ENCODE assay signal across 12 cellular contexts in the genomic region with DNA sequence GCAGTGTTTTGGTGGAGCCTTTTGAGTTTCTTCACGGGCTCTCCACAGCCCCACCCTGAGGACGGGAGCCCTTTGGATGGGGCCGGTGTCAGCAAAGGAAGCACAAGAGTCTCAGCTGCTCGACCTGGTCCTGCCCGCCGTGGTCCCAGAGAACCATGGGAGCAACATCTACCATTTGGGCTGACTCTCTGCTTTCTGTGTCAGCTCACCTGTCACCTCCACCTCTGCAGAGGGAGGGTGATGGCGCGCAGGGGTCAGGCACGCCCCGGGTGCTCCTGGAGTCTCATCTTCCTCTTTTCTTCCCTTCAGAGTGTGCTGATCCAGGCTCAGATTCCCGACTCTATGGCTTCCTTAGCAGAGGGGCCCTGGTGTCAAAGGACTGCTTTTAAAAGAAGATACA.
DNase-seq lines count a peak whose midpoint lies in the region; ATAC-seq and TF ChIP-seq lines count a peak whose summit lies in the region.
"Had no signal": no experiment of that assay in that cellular context is flagged by ENCODE, and none has a peak within 500 bp of the region (broad histone marks: within the 10 kb centered on the region; RNA-seq: fewer than 3 reads in every experiment).

No MANE protein-coding gene starts in this region.

- H3K4me3 ChIP-seq in adrenal gland (no peak overlapping the region), lower lobe of right lung (no peak overlapping the region), tibial nerve (no peak overlapping the region)

- no peak for TF ChIP-seq EP300 in tibial nerve (IDR thresholded peaks at IDR 0.05)

- ATAC-seq in activated T-cell treated with anti-CD3 and anti-CD28 coated beads, Interleukin-2, amount 50 U/mL, for 4 hours = no peak
- no peak for ATAC-seq in lower lobe of right lung
- no peak for ATAC-seq in GM21526 (IDR thresholded peaks at IDR 0.05; ENCODE audit: low FRiP score, unreplicated experiment)
- ATAC-seq: activated CD8-positive, alpha-beta memory T cell treated with anti-CD3 and anti-CD28 coated beads, Interleukin-2, amount 10 ng/mL, durations not matched to agents 7 days and 5 days had no signal

- no peaks in the 10 kb centered on the region for H3K9me3 Mint-ChIP-seq in activated T-cell treated with anti-CD3 and anti-CD28 coated beads, Interleukin-2, amount 50 U/mL, for 24 hours
- H3K9me3 Mint-ChIP-seq in activated T-cell treated with anti-CD3 and anti-CD28 coated beads, Interleukin-2, amount 50 U/mL, for 4 hours = no peaks in the 10 kb centered on the region

- H3K27ac ChIP-seq in adrenal gland (peak overlapping the region in 4 of 5 donors; percentile 78 to 97 (median 86)), lower lobe of right lung (peak overlapping the region; percentile 86), tibial nerve (peak overlapping the region; percentile 72 to 94 (median 83))

- no peaks in the 10 kb centered on the region for H3K9me3 ChIP-seq in adrenal gland (replicated peaks in 1 of 3)
- H3K9me3 ChIP-seq in lower lobe of right lung = no peaks in the 10 kb centered on the region
- H3K9me3 ChIP-seq in tibial nerve = no peaks in the 10 kb centered on the region

- no peak for TF ChIP-seq POLR2A in adrenal gland (IDR thresholded peaks at IDR 0.05)
- no peak for TF ChIP-seq POLR2A in tibial nerve (IDR thresholded peaks at IDR 0.05)

- peaks cover 15 to 22% of the 10 kb centered on the region in 2 donors for H3K4me1 ChIP-seq in adrenal gland (replicated peaks in 1 of 2)
- H3K4me1 ChIP-seq in lower lobe of right lung = peaks cover 14% of the 10 kb centered on the region
- peaks cover 0 to 55% (median 19%) of the 10 kb centered on the region in 4 donors for H3K4me1 ChIP-seq in tibial nerve
- H3K4me1 ChIP-seq: parathyroid adenoma had no signal

- TF ChIP-seq CTCF in adrenal gland (IDR thresholded peaks at IDR 0.05) = no peak
- TF ChIP-seq CTCF in lower lobe of right lung (IDR thresholded peaks at IDR 0.05) = no peak
- no peak for TF ChIP-seq CTCF in tibial nerve (IDR thresholded peaks at IDR 0.05)

- H3K27me3 ChIP-seq in adrenal gland (no peaks in the 10 kb centered on the region), lower lobe of right lung (ENCODE audit: low read depth) (no peaks in the 10 kb centered on the region), tibial nerve (no peaks in the 10 kb centered on the region)

- intact Hi-C loops in adrenal gland (cut with DNase I) (no loop called here), lower lobe of right lung (cut with DNase I) (no loop called here)

- H3K4me1 Mint-ChIP-seq in activated T-cell treated with anti-CD3 and anti-CD28 coated beads, Interleukin-2, amount 50 U/mL, for 24 hours (ENCODE audit: low read depth) = peaks cover 58% of the 10 kb centered on the region
- H3K4me1 Mint-ChIP-seq in activated T-cell treated with anti-CD3 and anti-CD28 coated beads, Interleukin-2, amount 50 U/mL, for 4 hours (ENCODE audit: low read depth) = peaks cover 33% of the 10 kb centered on the region

- no peak overlapping the region for H3K4me3 Mint-ChIP-seq in activated T-cell treated with anti-CD3 and anti-CD28 coated beads, Interleukin-2, amount 50 U/mL, for 24 hours
- H3K4me3 Mint-ChIP-seq in activated T-cell treated with anti-CD3 and anti-CD28 coated beads, Interleukin-2, amount 50 U/mL, for 4 hours = no peak overlapping the region
- H3K4me3 Mint-ChIP-seq: activated CD8-positive, alpha-beta memory T cell treated with anti-CD3 and anti-CD28 coated beads, Interleukin-2, amount 10 ng/mL, durations not matched to agents 7 days and 5 days had no signal

- no peak for DNase-seq in activated T-cell treated with anti-CD3 and anti-CD28 coated beads, Interleukin-2, amount 50 U/mL, for 24 hours
- DNase-seq in activated T-cell treated with anti-CD3 and anti-CD28 coated beads, Interleukin-2, amount 50 U/mL, for 4 hours = no peak
- DNase-seq in adrenal gland = no peak
- no peak for DNase-seq in lower lobe of right lung
- DNase-seq in tibial nerve (ENCODE audit: low spot score in 2 of 2) = no peak
- no peak for DNase-seq in RKO (ENCODE audit: low spot score)
- no peak for DNase-seq in SW 1271 (lab: John Stamatoyannopoulos, UW)
- DNase-seq: activated CD8-positive, alpha-beta memory T cell treated with anti-CD3 and anti-CD28 coated beads, Interleukin-2, amount 10 ng/mL, durations not matched to agents 7 days and 5 days; NCI-H1436; SHP77 had no signal

- H3K27me3 Mint-ChIP-seq in activated T-cell treated with anti-CD3 and anti-CD28 coated beads, Interleukin-2, amount 50 U/mL, for 24 hours = no peaks in the 10 kb centered on the region
- no peaks in the 10 kb centered on the region for H3K27me3 Mint-ChIP-seq in activated T-cell treated with anti-CD3 and anti-CD28 coated beads, Interleukin-2, amount 50 U/mL, for 4 hours (ENCODE audit: low read depth)
- H3K27me3 Mint-ChIP-seq: activated CD8-positive, alpha-beta memory T cell treated with anti-CD3 and anti-CD28 coated beads, Interleukin-2, amount 10 ng/mL, durations not matched to agents 7 days and 5 days had no signal

- 73 to 84% (median 76%) methylated on average over 11 of the region's 11 CpGs for WGBS in adrenal gland, 4 donors
- 62 to 68% methylated on average over 11 of the region's 11 CpGs for WGBS in tibial nerve, 2 donors

- peaks cover 65% of the 10 kb centered on the region for H3K36me3 Mint-ChIP-seq in activated T-cell treated with anti-CD3 and anti-CD28 coated beads, Interleukin-2, amount 50 U/mL, for 24 hours (ENCODE audit: low read depth)
- peaks cover 12% of the 10 kb centered on the region for H3K36me3 Mint-ChIP-seq in activated T-cell treated with anti-CD3 and anti-CD28 coated beads, Interleukin-2, amount 50 U/mL, for 4 hours (ENCODE audit: insufficient read depth)

- no peaks in the 10 kb centered on the region for H3K36me3 ChIP-seq in adrenal gland (replicated peaks in 1 of 2)
- H3K36me3 ChIP-seq in lower lobe of right lung = no peaks in the 10 kb centered on the region
- no peaks in the 10 kb centered on the region for H3K36me3 ChIP-seq in tibial nerve

- H3K27ac Mint-ChIP-seq in activated T-cell treated with anti-CD3 and anti-CD28 coated beads, Interleukin-2, amount 50 U/mL, for 24 hours = peak overlapping the region; percentile 78
